In genomic region chr11:60946601-60947265, GRCh38 we compare ENCODE assay signal across 14 cellular contexts. TPM values are rescaled to one million over a fixed set of nuclear protein-coding genes. Genes with fewer than 3 reads are reported as not detected.
A peak's percentile ranks its signal among the peaks of the same experiment; 100 is the strongest.
DNase-seq lines count a peak whose midpoint lies in the region; ATAC-seq and TF ChIP-seq lines count a peak whose summit lies in the region.
"Had no signal": no experiment of that assay in that cellular context is flagged by ENCODE, and none has a peak within 500 bp of the region (broad histone marks: within the 10 kb centered on the region; RNA-seq: fewer than 3 reads in every experiment).

No MANE protein-coding gene starts in this region.

- DNase-seq in right cardiac atrium (peak in 2 of 3 donors; percentile 11 to 53), cardiac septum (ENCODE audit: low spot score) (no peak), NCI-H446 treated with DMSO at 0.1 percent for 48 hours (lab: John Stamatoyannopoulos, UW) (peak; percentile 71), myocyte (ENCODE audit: low read depth) (peak; percentile 39), PC-3 (no peak)
- no peak for DNase-seq in activated CD4-positive, alpha-beta T cell treated with anti-CD3 and anti-CD28 coated beads, Interleukin-2, amount 10 ng/mL, durations not matched to agents 24 days and 14 days
- DNase-seq: CD4-positive, alpha-beta T cell; NCI-H146; NCI-H774 had no signal

- ATAC-seq in right cardiac atrium (no peak), HG02884 (IDR thresholded peaks at IDR 0.05; ENCODE audit: unreplicated experiment) (no peak), PC-3 (no peak), HG03135 (IDR thresholded peaks at IDR 0.05; ENCODE audit: unreplicated experiment) (no peak)
- ATAC-seq: GM23338 had no signal

- intact Hi-C loops in right cardiac atrium (cut with DNase I): no loop called here
- intact Hi-C loops in cardiac septum (cut with DNase I): no loop called here
- intact Hi-C loops in activated CD4-positive, alpha-beta T cell treated with anti-CD3 and anti-CD28 coated beads, Interleukin-2, amount 10 ng/mL, durations not matched to agents 24 days and 14 days (cut with micrococcal nuclease): no loop called here
- intact Hi-C loops in PC-3 (cut with micrococcal nuclease): no loop called here

- no peak for TF ChIP-seq CTCF in PC-3 (conservative IDR thresholded peaks at IDR 0.05; ENCODE audit: low read depth, low read length)

- no TSS peak for BruUV-seq in PC-3 (replicated peaks; lab: Mats Ljungman, UMichigan)

- CTCF ChIA-PET in PC-3 (lab: Charles Lee): no interaction called here

- no peak overlapping the region for H3K4me2 ChIP-seq in PC-3 (ENCODE audit: low read length)

- POLR2A ChIA-PET in PC-3 (lab: Charles Lee; ENCODE audit: unreplicated experiment): no interaction called here

- H3K27me3 ChIP-seq in right cardiac atrium (ENCODE audit: control insufficient read depth, insufficient read depth) (no peaks in the 10 kb centered on the region), PC-3 (ENCODE audit: low read length) (no peaks in the 10 kb centered on the region)

- H2AFZ ChIP-seq in PC-3 (ENCODE audit: low read length): no peak overlapping the region
- H2AFZ ChIP-seq: GM23338 had no signal

- H3K36me3 Mint-ChIP-seq in activated CD4-positive, alpha-beta T cell treated with anti-CD3 and anti-CD28 coated beads, Interleukin-2, amount 10 ng/mL, durations not matched to agents 24 days and 14 days (ENCODE audit: low read depth): no peaks in the 10 kb centered on the region

- no peaks in the 10 kb centered on the region for H3F3A ChIP-seq in PC-3 (ENCODE audit: low read length, unreplicated experiment)

- H3K27me3 Mint-ChIP-seq in activated CD4-positive, alpha-beta T cell treated with anti-CD3 and anti-CD28 coated beads, Interleukin-2, amount 10 ng/mL, durations not matched to agents 24 days and 14 days: peaks cover 17% of the 10 kb centered on the region
- H3K27me3 Mint-ChIP-seq: B cell had no signal

- no peaks in the 10 kb centered on the region for H4K20me1 ChIP-seq in PC-3 (ENCODE audit: low read length)

- no peaks in the 10 kb centered on the region for H3K36me3 ChIP-seq in PC-3 (ENCODE audit: low read depth, low read length)

- H3K79me2 ChIP-seq in PC-3 (ENCODE audit: low read length): no peaks in the 10 kb centered on the region

- H3K4me1 Mint-ChIP-seq in activated CD4-positive, alpha-beta T cell treated with anti-CD3 and anti-CD28 coated beads, Interleukin-2, amount 10 ng/mL, durations not matched to agents 24 days and 14 days: peaks cover 4% of the 10 kb centered on the region

- no peaks in the 10 kb centered on the region for H3K9me3 Mint-ChIP-seq in activated CD4-positive, alpha-beta T cell treated with anti-CD3 and anti-CD28 coated beads, Interleukin-2, amount 10 ng/mL, durations not matched to agents 24 days and 14 days
- H3K9me3 Mint-ChIP-seq: CD4-positive, alpha-beta T cell; GM23338 had no signal

- H3K9me2 ChIP-seq in PC-3 (replicated peaks; ENCODE audit: low read length): no peaks in the 10 kb centered on the region

- no peak overlapping the region for H3K9ac ChIP-seq in PC-3 (ENCODE audit: low read length)

- 86% methylated on average over 15 of the region's 15 CpGs for WGBS in right cardiac atrium

- H3K27ac Mint-ChIP-seq in activated CD4-positive, alpha-beta T cell treated with anti-CD3 and anti-CD28 coated beads, Interleukin-2, amount 10 ng/mL, durations not matched to agents 24 days and 14 days: no peak overlapping the region
- H3K27ac Mint-ChIP-seq: CD4-positive, alpha-beta T cell; GM23338 had no signal

- H3K4me1 ChIP-seq in right cardiac atrium (ENCODE audit: control insufficient read depth, insufficient read depth, low read length) (peaks cover 2% of the 10 kb centered on the region), PC-3 (ENCODE audit: insufficient read depth, low read length) (peaks cover 6% of the 10 kb centered on the region; the same call in 1 of the 2 replicates)

- no peak overlapping the region for H3K4me3 Mint-ChIP-seq in activated CD4-positive, alpha-beta T cell treated with anti-CD3 and anti-CD28 coated beads, Interleukin-2, amount 10 ng/mL, durations not matched to agents 24 days and 14 days
- H3K4me3 Mint-ChIP-seq: B cell; CD4-positive, alpha-beta T cell; GM23338 had no signal

- no peak overlapping the region for H3K4me3 ChIP-seq in right cardiac atrium (ENCODE audit: low read length)
- no peak overlapping the region for H3K4me3 ChIP-seq in PC-3 (ENCODE audit: low read length)

- no peaks in the 10 kb centered on the region for H3K9me3 ChIP-seq in right cardiac atrium (ENCODE audit: control insufficient read depth, low read length)
- H3K9me3 ChIP-seq in PC-3 (ENCODE audit: low read length): no peaks in the 10 kb centered on the region

- no peak overlapping the region for H3K27ac ChIP-seq in right cardiac atrium (ENCODE audit: low read length)
- no peak overlapping the region for H3K27ac ChIP-seq in PC-3 (ENCODE audit: low read length)

RNA-seq across cellular contexts. Expression of gene SLC15A3, which starts 5.2 kb away (rescaled TPM):
- 10 to 100 TPM; 17.4 to 24.7 (median 22.1) TPM for total RNA-seq in right cardiac atrium
- polyA plus RNA-seq in right cardiac atrium: 24.6 TPM
- total RNA-seq in cardiac septum: 11.6 TPM
- total RNA-seq in myocyte: 9.4 and 17.0 TPM in 2 replicates
- 20.4 TPM for polyA plus RNA-seq in myocyte (2012)
- 3.0 and 4.0 TPM in 2 replicates for total RNA-seq in activated CD4-positive, alpha-beta T cell treated with anti-CD3 and anti-CD28 coated beads, Interleukin-2, amount 10 ng/mL, durations not matched to agents 24 days and 14 days
- not detected in 2 replicates for total RNA-seq in PC-3 (2014; rRNA removed)
- total RNA-seq: A673 had no signal

RNA-seq across cellular contexts. Expression of gene TMEM132A, which starts 22.5 kb away (rescaled TPM):
- 10 to 100 TPM in 1 of 4 donors, 1 to 10 TPM in 3; 5.1 to 10.2 (median 7.0) TPM for total RNA-seq in right cardiac atrium
- 6.8 TPM for polyA plus RNA-seq in right cardiac atrium
- total RNA-seq in cardiac septum: 4.9 TPM
- total RNA-seq in myocyte: 76.1 and 94.4 TPM in 2 replicates
- polyA plus RNA-seq in myocyte (2012): 115 TPM
- 2.3 and 3.5 TPM in 2 replicates for total RNA-seq in activated CD4-positive, alpha-beta T cell treated with anti-CD3 and anti-CD28 coated beads, Interleukin-2, amount 10 ng/mL, durations not matched to agents 24 days and 14 days
- total RNA-seq in PC-3 (2014; rRNA removed): 84.2 and 88.1 TPM in 2 replicates
- total RNA-seq: CD4-positive, alpha-beta T cell had no signal

RNA-seq across cellular contexts. Expression of gene CD6, which starts 24.7 kb away (rescaled TPM):
- total RNA-seq in right cardiac atrium: 1 to 10 TPM in 2 of 4 donors, under 1 TPM in 2; 0.71 to 1.7 (median 0.87) TPM
- 0.11 TPM for polyA plus RNA-seq in right cardiac atrium
- 0.86 TPM for total RNA-seq in cardiac septum
- total RNA-seq in myocyte: 0.08 TPM in 1 of 2 replicates, not detected in the other
- polyA plus RNA-seq in myocyte (2012): not detected
- 416 and 421 TPM in 2 replicates for total RNA-seq in activated CD4-positive, alpha-beta T cell treated with anti-CD3 and anti-CD28 coated beads, Interleukin-2, amount 10 ng/mL, durations not matched to agents 24 days and 14 days
- total RNA-seq in PC-3 (2014; rRNA removed): not detected in 2 replicates
- total RNA-seq: A673 had no signal
- polyA plus RNA-seq: GM23338 had no signal

RNA-seq across cellular contexts. Expression of gene TMEM109, which starts 32.8 kb away (rescaled TPM):
- 100 to 1,000 TPM; 103 to 119 (median 117) TPM for total RNA-seq in right cardiac atrium
- polyA plus RNA-seq in right cardiac atrium: 112 TPM
- total RNA-seq in cardiac septum: 80.2 TPM
- total RNA-seq in myocyte: 91.8 and 108 TPM in 2 replicates
- polyA plus RNA-seq in myocyte (2012): 110 TPM
- 144 and 147 TPM in 2 replicates for total RNA-seq in activated CD4-positive, alpha-beta T cell treated with anti-CD3 and anti-CD28 coated beads, Interleukin-2, amount 10 ng/mL, durations not matched to agents 24 days and 14 days
- total RNA-seq in PC-3 (2014; rRNA removed): 165 and 202 TPM in 2 replicates

RNA-seq across cellular contexts. Expression of gene PRPF19, which starts 40.3 kb away (rescaled TPM):
- total RNA-seq in right cardiac atrium (10 to 100 TPM; 35.4 to 43.4 (median 38.8) TPM), cardiac septum (32.5 TPM), myocyte (41.9 and 51.4 TPM in 2 replicates), PC-3 (2014; rRNA removed) (165 and 177 TPM in 2 replicates)
- polyA plus RNA-seq in right cardiac atrium: 31.5 TPM
- polyA plus RNA-seq in myocyte (2012): 56.3 TPM
- 219 TPM in 2 replicates for total RNA-seq in activated CD4-positive, alpha-beta T cell treated with anti-CD3 and anti-CD28 coated beads, Interleukin-2, amount 10 ng/mL, durations not matched to agents 24 days and 14 days

Comparison
In these comparisons a context has a peak if more than half of its experiments do, and no peak if none do; other contexts are left out.
1. DNase-seq: peak in right cardiac atrium (2 of 3), NCI-H446 treated with DMSO at 0.1 percent for 48 hours (single experiment) and myocyte (single experiment); none in cardiac septum (single experiment), activated CD4-positive, alpha-beta T cell treated with anti-CD3 and anti-CD28 coated beads, Interleukin-2, amount 10 ng/mL, durations not matched to agents 24 days and 14 days (single experiment) and PC-3 (single experiment).
2. RNA of gene CD6, which starts 24.7 kb away (total RNA-seq): 416 to 421 TPM in activated CD4-positive, alpha-beta T cell treated with anti-CD3 and anti-CD28 coated beads, Interleukin-2, amount 10 ng/mL, durations not matched to agents 24 days and 14 days; 0.71 to 1.7 TPM in right cardiac atrium, 0.86 TPM in cardiac septum (single experiment), 0.08 TPM in myocyte and not detected in PC-3; every median in the first group is over 100 times any median in the second.